In genomic region chr1:90732136-90732535, GRCh38 we compare ENCODE assay signal across 30 cellular contexts. TPM values are rescaled to one million over a fixed set of nuclear protein-coding genes. Genes with fewer than 3 reads are reported as not detected.
"Had no signal": no experiment of that assay in that cellular context is flagged by ENCODE, and none has a peak within 500 bp of the region (broad histone marks: within the 10 kb centered on the region; RNA-seq: fewer than 3 reads in every experiment).

No MANE protein-coding gene starts in this region.

- DNase-seq: hypothalamus; immature natural killer cell; left ventricle myocardium inferior; mesendoderm; naive B cell; natural killer cell; nephron progenitor cell; ovary; right lobe of liver; stimulated activated CD4-positive, alpha-beta T cell treated with anti-CD3 and anti-CD28 coated beads, Interleukin-1b, Interleukin-23, amount 100 ng/mL, for 48 hours; stimulated activated CD4-positive, alpha-beta T cell treated with anti-CD3 and anti-CD28 coated beads, Interleukin-2, amount 100 ng/mL, for 48 hours; stimulated activated naive B cell treated with anti-CD40 and anti-IgM and Interleukin-4, amounts not matched to agents 10 μg/mL and 1 μg/mL and 100 μg/mL, for 72 hours; stimulated activated naive CD8-positive, alpha-beta T cell treated with anti-CD3 and anti-CD28 coated beads, Interleukin-15, Interleukin-2, amounts not matched to agents 100 U/mL and 50 U/mL, for 24 hours; stomach; testis; thyroid gland; transverse colon; upper lobe of right lung had no signal

- H3K36me3 Mint-ChIP-seq: immature natural killer cell, mesothelial cell of epicardium had no signal

- H3K27ac Mint-ChIP-seq: immature natural killer cell; mesothelial cell of epicardium; naive B cell; natural killer cell; nephron progenitor cell; progenitor cell of endocrine pancreas; stimulated activated naive B cell treated with anti-CD40 and anti-IgM and Interleukin-4, amounts not matched to agents 10 μg/mL and 1 μg/mL and 100 μg/mL, for 72 hours had no signal

- ATAC-seq: natural killer cell; right lobe of liver; stimulated activated naive B cell treated with anti-CD40 and anti-IgM and Interleukin-4, amounts not matched to agents 10 μg/mL and 1 μg/mL and 100 μg/mL, for 72 hours; stimulated activated naive CD8-positive, alpha-beta T cell treated with anti-CD3 and anti-CD28 coated beads, Interleukin-15, Interleukin-2, amounts not matched to agents 100 U/mL and 50 U/mL, for 24 hours; upper lobe of right lung had no signal

- H3K4me3 Mint-ChIP-seq: mesothelial cell of epicardium; natural killer cell; stimulated activated naive B cell treated with anti-CD40 and anti-IgM and Interleukin-4, amounts not matched to agents 10 μg/mL and 1 μg/mL and 100 μg/mL, for 72 hours had no signal

- H3K9me3 Mint-ChIP-seq: mesothelial cell of epicardium, natural killer cell, nephron progenitor cell had no signal

RNA-seq across cellular contexts. Expression of gene BARHL2, which starts 15.0 kb away (rescaled TPM):
- total RNA-seq: kidney epithelial cell, left ventricle myocardium inferior, lower leg skin, lung, mesothelial cell of epicardium, mononuclear cell, natural killer cell, omental fat pad, ovary, progenitor cell of endocrine pancreas, pulmonary artery endothelial cell, renal cortical epithelial cell, right atrium auricular region, right lobe of liver, skeletal muscle tissue, smooth muscle cell, stomach, thyroid gland, transverse colon, upper lobe of right lung had no signal
